In genomic region chr2:71635798-71636197, GRCh38 we compare ENCODE assay signal across 23 cellular contexts.
DNase-seq lines count a peak whose midpoint lies in the region; TF ChIP-seq lines count a peak whose summit lies in the region.
"Had no signal": no experiment of that assay in that cellular context is flagged by ENCODE, and none has a peak within 500 bp of the region (broad histone marks: within the 10 kb centered on the region; RNA-seq: fewer than 3 reads in every experiment).

No MANE protein-coding gene starts in this region.

- no peak overlapping the region for H3K27ac Mint-ChIP-seq in H9
- H3K27ac Mint-ChIP-seq: CD14-positive monocyte; CD4-positive, alpha-beta memory T cell; CD4-positive, CD25-positive, alpha-beta regulatory T cell; CD8-positive, alpha-beta memory T cell had no signal

- H3K4me2 ChIP-seq in H9 (ENCODE audit: insufficient read depth, insufficient read length, low read length) = no peak overlapping the region
- no peak overlapping the region for H3K4me2 ChIP-seq in neuronal stem cell (ENCODE audit: insufficient read depth, low read length, poor library complexity, severe bottlenecking)
- H3K4me2 ChIP-seq: BLaER1 had no signal

- H3K27ac ChIP-seq in H9 (ENCODE audit: insufficient read length, low read depth, low read length) (no peak overlapping the region), neuronal stem cell (replicated peaks; ENCODE audit: low read length) (no peak overlapping the region), prostate gland (no peak overlapping the region)
- H3K27ac ChIP-seq: BLaER1 had no signal

- H3K56ac ChIP-seq in H9 (ENCODE audit: insufficient read length, low read depth, low read length) = no peak overlapping the region

- H3K4me1 ChIP-seq in H9 (ENCODE audit: insufficient read depth, low read length) (no peaks in the 10 kb centered on the region), neuronal stem cell (ENCODE audit: control insufficient read depth in 2 of 2, insufficient read depth in 1 of 2, low read depth in 1 of 2, low read length in 2 of 2) (peaks cover 0 to 5% of the 10 kb centered on the region in 2 donors), prostate gland (replicated peaks) (no peaks in the 10 kb centered on the region)
- H3K4me1 ChIP-seq: BE2C had no signal

- H2AK5ac ChIP-seq in H9 (ENCODE audit: insufficient read length, low read length) (no peak overlapping the region), neuronal stem cell (ENCODE audit: low read depth, low read length) (no peak overlapping the region)

- no peak overlapping the region for H2AFZ ChIP-seq in H9 (ENCODE audit: low read length)
- H2AFZ ChIP-seq in neuronal stem cell (ENCODE audit: low read length) = no peak overlapping the region

- H4K20me1 ChIP-seq in H9 (ENCODE audit: control insufficient read depth, insufficient read depth, insufficient read length) = no peaks in the 10 kb centered on the region
- H4K20me1 ChIP-seq: BLaER1 had no signal

- no peak for TF ChIP-seq POLR2A in prostate gland (IDR thresholded peaks at IDR 0.05)

- H3K9me3 Mint-ChIP-seq in H9 = no peaks in the 10 kb centered on the region
- H3K9me3 Mint-ChIP-seq: CD14-positive monocyte; CD4-positive, alpha-beta memory T cell; CD4-positive, CD25-positive, alpha-beta regulatory T cell; CD8-positive, alpha-beta memory T cell had no signal

- H3K79me1 ChIP-seq in H9 (ENCODE audit: insufficient read depth, low read depth, low read length, poor library complexity, severe bottlenecking) (no peaks in the 10 kb centered on the region), neuronal stem cell (ENCODE audit: low read depth, low read length) (no peaks in the 10 kb centered on the region)

- no peak overlapping the region for H4K91ac ChIP-seq in H9 (ENCODE audit: insufficient read length, low read depth, low read length)
- H4K91ac ChIP-seq in neuronal stem cell (ENCODE audit: low read depth, low read length, poor library complexity) = no peak overlapping the region

- no peaks in the 10 kb centered on the region for H3K9me3 ChIP-seq in H9 (ENCODE audit: control insufficient read depth, low read depth, low read length)
- no peaks in the 10 kb centered on the region for H3K9me3 ChIP-seq in neuronal stem cell (replicated peaks in 1 of 2; ENCODE audit: control insufficient read depth in 2 of 2, insufficient read depth in 1 of 2, low read depth in 1 of 2, low read length in 2 of 2)
- H3K9me3 ChIP-seq in prostate gland = no peaks in the 10 kb centered on the region
- H3K9me3 ChIP-seq: BE2C, BLaER1 had no signal

- H4K5ac ChIP-seq in H9 (ENCODE audit: insufficient read length, low read depth, low read length) = no peak overlapping the region

- H3K14ac ChIP-seq in H9 (ENCODE audit: insufficient read depth, low read length) (no peak overlapping the region), neuronal stem cell (ENCODE audit: low read length) (no peak overlapping the region)

- H2BK120ac ChIP-seq in H9 (ENCODE audit: low read depth, low read length, poor library complexity, severe bottlenecking) = no peak overlapping the region
- peak overlapping the region; percentile 27 for H2BK120ac ChIP-seq in neuronal stem cell (ENCODE audit: low read depth, low read length)

- H2BK15ac ChIP-seq in H9 (ENCODE audit: low read depth, low read length) (no peak overlapping the region), neuronal stem cell (ENCODE audit: low read length) (no peak overlapping the region)

- TF ChIP-seq CTCF in H9 (conservative IDR thresholded peaks at IDR 0.05) = no peak
- TF ChIP-seq CTCF in prostate gland (IDR thresholded peaks at IDR 0.05) = no peak

- no peaks in the 10 kb centered on the region for H3K27me3 Mint-ChIP-seq in H9 (ENCODE audit: low read depth)

- H3K36me3 ChIP-seq in neuronal stem cell (replicated peaks in 1 of 2; ENCODE audit: control insufficient read depth in 2 of 2, insufficient read depth in 2 of 2, low read length in 2 of 2) (no peaks in the 10 kb centered on the region), prostate gland (no peaks in the 10 kb centered on the region)
- H3K36me3 ChIP-seq: BE2C, BLaER1 had no signal

- H4K8ac ChIP-seq in H9 (replicated peaks; ENCODE audit: insufficient read length, low read depth, low read length) = no peak overlapping the region
- H4K8ac ChIP-seq in neuronal stem cell (ENCODE audit: low read depth, low read length) = no peak overlapping the region

- WGBS in H9 (ENCODE audit: extremely low coverage, insufficient read length, low lambda C conversion rate) = no CpG with 5 or more reads among the region's 5 CpGs
- no CpG with 5 or more reads among the region's 5 CpGs for WGBS in neuronal stem cell (ENCODE audit: extremely low coverage in 2 of 2, insufficient read length in 2 of 2, insufficient replicate concordance in 1 of 2), 2 donors
- 74% methylated on average over 5 of the region's 5 CpGs for WGBS in prostate gland

- no peak overlapping the region for H2BK5ac ChIP-seq in H9 (ENCODE audit: insufficient read length, low read length)
- no peak overlapping the region for H2BK5ac ChIP-seq in neuronal stem cell (ENCODE audit: low read length)

- H3K9ac ChIP-seq in H9 (ENCODE audit: extremely low read depth, insufficient read length, low read length) = no peak overlapping the region
- H3K9ac ChIP-seq in neuronal stem cell (ENCODE audit: low read depth, low read length, poor library complexity) = no peak overlapping the region
- H3K9ac ChIP-seq: BLaER1 had no signal

- H3K4me1 Mint-ChIP-seq in H9 = peaks cover 8 to 10% of the 10 kb centered on the region in 2 experiments
- H3K4me1 Mint-ChIP-seq: CD4-positive, alpha-beta memory T cell; CD4-positive, CD25-positive, alpha-beta regulatory T cell; CD8-positive, alpha-beta memory T cell had no signal

- H2BK12ac ChIP-seq in H9 (ENCODE audit: insufficient read length, low read depth, low read length) (no peak overlapping the region), neuronal stem cell (ENCODE audit: low read length) (no peak overlapping the region)

- no peak overlapping the region for H3K4me3 Mint-ChIP-seq in H9
- H3K4me3 Mint-ChIP-seq: CD14-positive monocyte; CD4-positive, alpha-beta memory T cell; CD4-positive, CD25-positive, alpha-beta regulatory T cell; CD8-positive, alpha-beta memory T cell had no signal

- peak; percentile 9 for DNase-seq in H9
- no peak for DNase-seq in neuronal stem cell (ENCODE audit: low spot score)
- DNase-seq in prostate gland (ENCODE audit: low spot score) = no peak
- no peak for DNase-seq in NCI-H510A (lab: John Stamatoyannopoulos, UW)
- no peak for DNase-seq in NCI-H1417 (lab: John Stamatoyannopoulos, UW)
- DNase-seq: 8988T; ACHN; BE2C; C1 segment of cervical spinal cord; CD4-positive, alpha-beta memory T cell; CD4-positive, CD25-positive, alpha-beta regulatory T cell; CD8-positive, alpha-beta memory T cell; COR-L47; DMS 273 treated with DMSO at 0.1 percent for 48 hours; DMS153; DMS53; DMS79; DND-41; EL; GDM1 had no signal

- H3K36me3 Mint-ChIP-seq in H9 (ENCODE audit: insufficient read depth in 1 of 3, low read depth in 3 of 3) = no peaks in the 10 kb centered on the region
- H3K36me3 Mint-ChIP-seq: CD4-positive, alpha-beta memory T cell; CD4-positive, CD25-positive, alpha-beta regulatory T cell; CD8-positive, alpha-beta memory T cell had no signal

- H3K27me3 ChIP-seq in H9 (ENCODE audit: insufficient read depth, low read length) (no peaks in the 10 kb centered on the region), neuronal stem cell (ENCODE audit: control insufficient read depth in 3 of 3, insufficient read depth in 3 of 3, low read depth in 1 of 3, low read length in 3 of 3) (peaks cover 0 to 4% (median 0%) of the 10 kb centered on the region in 3 experiments), prostate gland (replicated peaks; ENCODE audit: insufficient read depth) (no peaks in the 10 kb centered on the region)
- H3K27me3 ChIP-seq: BE2C, BLaER1 had no signal

- intact Hi-C loops in prostate gland (cut with DNase I) = no loop called here

- H3K18ac ChIP-seq in H9 (ENCODE audit: insufficient read length, low read depth, low read length) = no peak overlapping the region
- no peak overlapping the region for H3K18ac ChIP-seq in neuronal stem cell (ENCODE audit: low read length)

- H3K23me2 ChIP-seq in H9 (ENCODE audit: insufficient read length, low read depth, low read length, poor library complexity, severe bottlenecking) = no peaks in the 10 kb centered on the region

- no peak overlapping the region for H3K4me3 ChIP-seq in neuronal stem cell (ENCODE audit: low read length in 2 of 2)
- H3K4me3 ChIP-seq in prostate gland = no peak overlapping the region
- H3K4me3 ChIP-seq: BLaER1, GM12878 had no signal

- H3K23ac ChIP-seq in H9 (ENCODE audit: insufficient read length, low read depth, low read length) = no peak overlapping the region
- H3K23ac ChIP-seq in neuronal stem cell (ENCODE audit: low read depth, low read length, poor library complexity) = no peak overlapping the region

- no peak overlapping the region for H2BK20ac ChIP-seq in H9 (ENCODE audit: low read depth, low read length, poor library complexity, severe bottlenecking)

- H3T11ph ChIP-seq in H9 (ENCODE audit: low read length) = no peak overlapping the region

- no peak overlapping the region for H3K4ac ChIP-seq in H9 (ENCODE audit: low read depth, low read length)
- no peak overlapping the region for H3K4ac ChIP-seq in neuronal stem cell (ENCODE audit: low read length)

- no peaks in the 10 kb centered on the region for H3K79me2 ChIP-seq in H9 (ENCODE audit: insufficient read depth, low read length)
